Comparison of ENCODE assay signal across 18 cellular contexts in the genomic region with DNA sequence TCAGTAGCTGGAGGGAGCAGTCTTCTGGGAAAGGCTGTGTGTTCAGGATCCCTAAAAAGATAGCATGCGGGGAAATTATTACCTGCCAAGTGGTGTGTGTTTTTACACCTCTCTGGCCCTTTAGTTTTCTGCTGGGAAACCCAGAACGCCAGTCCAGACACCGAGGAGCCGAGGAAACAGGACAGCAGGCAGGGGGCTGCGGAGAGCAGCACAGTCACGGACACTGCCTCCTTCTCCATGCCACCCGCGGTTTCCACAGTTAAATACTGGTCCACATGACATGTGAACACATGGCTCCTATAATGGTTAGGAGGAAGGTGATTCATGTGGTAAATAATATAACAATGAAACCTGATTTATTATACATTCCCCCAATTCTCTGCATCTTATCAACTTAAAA. TPM values are rescaled to one million over a fixed set of nuclear protein-coding genes. Genes with fewer than 3 reads are reported as not detected.
DNase-seq lines count a peak whose midpoint lies in the region; ATAC-seq, FAIRE-seq and TF ChIP-seq lines count a peak whose summit lies in the region.
"Had no signal": no experiment of that assay in that cellular context is flagged by ENCODE, and none has a peak within 500 bp of the region (broad histone marks: within the 10 kb centered on the region; RNA-seq: fewer than 3 reads in every experiment).

No MANE protein-coding gene starts in this region.

- H3K4me3 ChIP-seq in Caco-2 (ENCODE audit: low read depth, low read length) (no peak overlapping the region), SJCRH30 (no peak overlapping the region)
- H3K4me3 ChIP-seq: esophagus squamous epithelium, heart right ventricle had no signal

- H3K9me3 ChIP-seq in CD4-positive, alpha-beta T cell (ENCODE audit: control insufficient read depth, low read length), result no peaks in the 10 kb centered on the region
- no peaks in the 10 kb centered on the region for H3K9me3 ChIP-seq in Caco-2
- no peaks in the 10 kb centered on the region for H3K9me3 ChIP-seq in SJCRH30 (replicated peaks)
- H3K9me3 ChIP-seq: esophagus squamous epithelium, heart right ventricle, SK-N-SH had no signal

- no peaks in the 10 kb centered on the region for H3K27me3 Mint-ChIP-seq in CD4-positive, alpha-beta T cell
- no peaks in the 10 kb centered on the region for H3K27me3 Mint-ChIP-seq in Caco-2 (ENCODE audit: insufficient read depth, unreplicated experiment)
- H3K27me3 Mint-ChIP-seq in activated CD8-positive, alpha-beta T cell treated with anti-CD3 and anti-CD28 coated beads for 36 hours, result no peaks in the 10 kb centered on the region

- TF ChIP-seq CTCF in CD4-positive, alpha-beta T cell (IDR thresholded peaks at IDR 0.05), result no peak
- TF ChIP-seq CTCF in Caco-2 (IDR thresholded peaks at IDR 0.05; ENCODE audit: insufficient read depth in 1 of 2, low read depth in 1 of 2, low read length in 1 of 2, severe bottlenecking in 1 of 2, unreplicated experiment in 1 of 2) (no peak), D721Med (IDR thresholded peaks at IDR 0.05; ENCODE audit: insufficient read depth, missing control alignments) (no peak)
- TF ChIP-seq CTCF in activated CD8-positive, alpha-beta T cell treated with anti-CD3 and anti-CD28 coated beads for 36 hours (IDR thresholded peaks at IDR 0.05), result no peak

- no peak for DNase-seq in CD4-positive, alpha-beta T cell
- DNase-seq in Caco-2, result no peak
- DNase-seq in activated CD8-positive, alpha-beta T cell treated with anti-CD3 and anti-CD28 coated beads for 36 hours, result no peak
- DNase-seq in islet precursor cell, result peak; percentile 60
- DNase-seq in SJCRH30, result no peak
- DNase-seq in D721Med (ENCODE audit: insufficient read length, low spot score), result no peak
- DNase-seq: activated T-cell treated with anti-CD3 and anti-CD28 coated beads for 4 hours, anterior cingulate cortex, DMS79 treated with DMSO at 0.1 percent for 48 hours, esophagus squamous epithelium, heart right ventricle, IMR-90, left colon, SK-N-SH had no signal

- POLR2A ChIA-PET in CD4-positive, alpha-beta T cell (lab: Charles Lee), result interaction anchor here (1.2 to 2.0 kb wide), 2 partner anchors 13 to 14 kb away, joined by 3 to 4 read pairs; no protein-coding TSS in a partner anchor
- POLR2A ChIA-PET in Caco-2 (lab: Charles Lee), result interaction anchor here (0.5 kb wide), 1 partner anchor 95 kb away, joined by 3 read pairs; no protein-coding TSS in a partner anchor
- POLR2A ChIA-PET in activated CD8-positive, alpha-beta T cell treated with anti-CD3 and anti-CD28 coated beads for 36 hours (lab: Charles Lee), result no interaction called here

- peak overlapping the region; percentile 7 for H3K4me3 Mint-ChIP-seq in CD4-positive, alpha-beta T cell
- H3K4me3 Mint-ChIP-seq in Caco-2 (ENCODE audit: unreplicated experiment), result no peak overlapping the region
- H3K4me3 Mint-ChIP-seq in activated CD8-positive, alpha-beta T cell treated with anti-CD3 and anti-CD28 coated beads for 36 hours, result no peak overlapping the region

- ATAC-seq in CD4-positive, alpha-beta T cell (ENCODE audit: poor library complexity), result no peak
- ATAC-seq in activated CD8-positive, alpha-beta T cell treated with anti-CD3 and anti-CD28 coated beads for 36 hours, result no peak
- ATAC-seq in GM18868 (IDR thresholded peaks at IDR 0.05; ENCODE audit: unreplicated experiment) (no peak), HG03460 (IDR thresholded peaks at IDR 0.05; ENCODE audit: unreplicated experiment) (no peak)
- ATAC-seq: left colon had no signal

- H3K36me3 Mint-ChIP-seq in CD4-positive, alpha-beta T cell (ENCODE audit: low read depth), result peaks cover 88% of the 10 kb centered on the region
- peaks cover 94% of the 10 kb centered on the region for H3K36me3 Mint-ChIP-seq in Caco-2 (ENCODE audit: insufficient read depth, unreplicated experiment)
- H3K36me3 Mint-ChIP-seq in activated CD8-positive, alpha-beta T cell treated with anti-CD3 and anti-CD28 coated beads for 36 hours (ENCODE audit: low read depth), result peaks cover 55% of the 10 kb centered on the region

- H3K27me3 ChIP-seq in CD4-positive, alpha-beta T cell (ENCODE audit: control insufficient read depth, insufficient read depth, low read length), result no peaks in the 10 kb centered on the region
- H3K27me3 ChIP-seq in Caco-2 (replicated peaks; ENCODE audit: control insufficient read depth, insufficient read depth, low read length), result no peaks in the 10 kb centered on the region
- no peaks in the 10 kb centered on the region for H3K27me3 ChIP-seq in SJCRH30
- H3K27me3 ChIP-seq: esophagus squamous epithelium, heart right ventricle had no signal

- intact Hi-C loops in CD4-positive, alpha-beta T cell (cut with DNase I, micrococcal nuclease), result loop anchor here (2.0 to 5.0 kb wide), 3 partner anchors 14 to 34 kb away; a partner anchor contains a TSS
- intact Hi-C loops in Caco-2 (cut with micrococcal nuclease; ENCODE audit: unreplicated experiment), result loop anchor here (10.0 kb wide), 1 partner anchor 112 kb away; a partner anchor contains a TSS
- intact Hi-C loops in activated CD8-positive, alpha-beta T cell treated with anti-CD3 and anti-CD28 coated beads for 36 hours (cut with micrococcal nuclease), result no loop called here

- FAIRE-seq in D721Med (lab: Jason Lieb, UNC), result no peak
- FAIRE-seq: H1 had no signal

- H3K4me1 ChIP-seq in Caco-2 (peaks cover 45% of the 10 kb centered on the region), SJCRH30 (no peaks in the 10 kb centered on the region)
- H3K4me1 ChIP-seq: esophagus squamous epithelium had no signal

- H3K4me1 Mint-ChIP-seq in CD4-positive, alpha-beta T cell (ENCODE audit: low read depth), result peaks cover 55% of the 10 kb centered on the region
- peaks cover 26% of the 10 kb centered on the region for H3K4me1 Mint-ChIP-seq in Caco-2 (ENCODE audit: low read depth, unreplicated experiment)
- H3K4me1 Mint-ChIP-seq in activated CD8-positive, alpha-beta T cell treated with anti-CD3 and anti-CD28 coated beads for 36 hours (ENCODE audit: low read depth), result peaks cover 39% of the 10 kb centered on the region

- peak overlapping the region; percentile 79 for H3K27ac Mint-ChIP-seq in CD4-positive, alpha-beta T cell
- peak overlapping the region; percentile 45 for H3K27ac Mint-ChIP-seq in Caco-2 (ENCODE audit: unreplicated experiment)
- peak overlapping the region; percentile 84 for H3K27ac Mint-ChIP-seq in activated CD8-positive, alpha-beta T cell treated with anti-CD3 and anti-CD28 coated beads for 36 hours

- H3K9me3 Mint-ChIP-seq in CD4-positive, alpha-beta T cell, result no peaks in the 10 kb centered on the region
- H3K9me3 Mint-ChIP-seq in Caco-2 (ENCODE audit: unreplicated experiment), result no peaks in the 10 kb centered on the region
- H3K9me3 Mint-ChIP-seq in activated CD8-positive, alpha-beta T cell treated with anti-CD3 and anti-CD28 coated beads for 36 hours, result no peaks in the 10 kb centered on the region

- CTCF ChIA-PET in CD4-positive, alpha-beta T cell (lab: Charles Lee), result no interaction called here
- CTCF ChIA-PET in Caco-2 (lab: Charles Lee), result no interaction called here
- CTCF ChIA-PET in activated CD8-positive, alpha-beta T cell treated with anti-CD3 and anti-CD28 coated beads for 36 hours (lab: Charles Lee), result no interaction called here

- BruUV-seq in Caco-2 (replicated peaks; lab: Mats Ljungman, UMichigan), result no TSS peak

- H3K36me3 ChIP-seq in Caco-2 (ENCODE audit: control insufficient read depth, insufficient read depth, low read length), result peaks cover 4% of the 10 kb centered on the region
- peaks cover 67% of the 10 kb centered on the region for H3K36me3 ChIP-seq in SJCRH30

- no peak overlapping the region for H3K27ac ChIP-seq in CD4-positive, alpha-beta T cell (ENCODE audit: low read depth, low read length)
- H3K27ac ChIP-seq in SJCRH30, result no peak overlapping the region
- H3K27ac ChIP-seq: esophagus squamous epithelium, VCaP had no signal

RNA-seq across cellular contexts. Expression of a gene that starts 20.4 kb away (rescaled TPM):
- total RNA-seq in CD4-positive, alpha-beta T cell, result 10 to 100 TPM; 39.4 to 46.8 TPM
- 110 and 120 TPM in 2 replicates for total RNA-seq in Caco-2 (2022)
- total RNA-seq in activated CD8-positive, alpha-beta T cell treated with anti-CD3 and anti-CD28 coated beads for 36 hours, result 10 to 100 TPM; 56.7 to 59.7 TPM
- 70.1 and 74.3 TPM in 2 replicates for total RNA-seq in SJCRH30 (2014; rRNA removed; shearing (Covaris generic))

RNA-seq across cellular contexts. Expression of a gene that starts 35.5 kb away (rescaled TPM):
- 100 to 1,000 TPM; 139 to 150 TPM for total RNA-seq in CD4-positive, alpha-beta T cell
- 96.8 and 101 TPM in 2 replicates for total RNA-seq in Caco-2 (2022)
- 10 to 100 TPM; 48.7 to 53.2 TPM for total RNA-seq in activated CD8-positive, alpha-beta T cell treated with anti-CD3 and anti-CD28 coated beads for 36 hours
- 23.1 and 33.3 TPM in 2 replicates for total RNA-seq in SJCRH30 (2014; rRNA removed; shearing (Covaris generic))
